In genomic region chr12:107864235-107864634, GRCh38 we compare ENCODE assay signal across 13 cellular contexts.
DNase-seq lines count a peak whose midpoint lies in the region; ATAC-seq and TF ChIP-seq lines count a peak whose summit lies in the region.
"Had no signal": no experiment of that assay in that cellular context is flagged by ENCODE, and none has a peak within 500 bp of the region (broad histone marks: within the 10 kb centered on the region; RNA-seq: fewer than 3 reads in every experiment).

No MANE protein-coding gene starts in this region.

- H3K4me3 ChIP-seq in NT2/D1 (ENCODE audit: insufficient read length, low read depth) (peak overlapping the region; percentile 56), ectodermal cell (ENCODE audit: insufficient read depth, low read depth, low read length) (peak overlapping the region; percentile 34), left lung (no peak overlapping the region)
- H3K4me3 ChIP-seq: GM23248, PC-9 had no signal

- no peak for DNase-seq in NT2/D1 (ENCODE audit: low read depth, low spot score)
- DNase-seq in left lung, result peak in 1 of 2 donors; percentile 73
- DNase-seq in activated naive CD4-positive, alpha-beta T cell treated with anti-CD3 and anti-CD28 coated beads, Interleukin-2, amount 50 U/mL, for 72 hours (ENCODE audit: low spot score in 2 of 2), result no peak
- no peak for DNase-seq in NCI-H446 (lab: John Stamatoyannopoulos, UW)
- DNase-seq: activated CD8-positive, alpha-beta memory T cell treated with anti-CD3 and anti-CD28 coated beads for 24 hours; GM23248; naive thymus-derived CD8-positive, alpha-beta T cell; NCI-H1694; PC-9 had no signal

- H3K36me3 Mint-ChIP-seq in stimulated activated memory B cell treated with anti-CD40 and anti-IgM and Interleukin-4, amounts not matched to agents 10 μg/mL and 1 μg/mL and 100 μg/mL, for 72 hours, result no peaks in the 10 kb centered on the region
- H3K36me3 Mint-ChIP-seq in activated naive CD4-positive, alpha-beta T cell treated with anti-CD3 and anti-CD28 coated beads, Interleukin-2, amount 50 U/mL, for 72 hours, result peaks cover 4 to 5% of the 10 kb centered on the region in 2 donors

- no peaks in the 10 kb centered on the region for H3K9me3 Mint-ChIP-seq in stimulated activated memory B cell treated with anti-CD40 and anti-IgM and Interleukin-4, amounts not matched to agents 10 μg/mL and 1 μg/mL and 100 μg/mL, for 72 hours
- no peaks in the 10 kb centered on the region for H3K9me3 Mint-ChIP-seq in activated naive CD4-positive, alpha-beta T cell treated with anti-CD3 and anti-CD28 coated beads, Interleukin-2, amount 50 U/mL, for 72 hours
- H3K9me3 Mint-ChIP-seq: T-helper 2 cell treated with Interferon-gamma antibody and Interleukin-4, amounts not matched to agents 5 μg/mL and 100 μg/mL, for 36 hours had no signal

- TF ChIP-seq CTCF in left lung (IDR thresholded peaks at IDR 0.05), result no peak

- H3K27me3 Mint-ChIP-seq in stimulated activated memory B cell treated with anti-CD40 and anti-IgM and Interleukin-4, amounts not matched to agents 10 μg/mL and 1 μg/mL and 100 μg/mL, for 72 hours, result peaks cover 70% of the 10 kb centered on the region

- peak overlapping the region; percentile 56 for H3K9ac ChIP-seq in NT2/D1 (ENCODE audit: insufficient read length, low read depth)
- H3K9ac ChIP-seq: GM23248 had no signal

- 1% methylated on average over 33 of the region's 33 CpGs for WGBS in ectodermal cell, 2 experiments

- intact Hi-C loops in left lung (cut with DNase I), result no loop called here

- H3K4me1 Mint-ChIP-seq in stimulated activated memory B cell treated with anti-CD40 and anti-IgM and Interleukin-4, amounts not matched to agents 10 μg/mL and 1 μg/mL and 100 μg/mL, for 72 hours, result peaks cover 10% of the 10 kb centered on the region

- H3K36me3 ChIP-seq in NT2/D1 (ENCODE audit: insufficient read depth, insufficient read length, low read length) (no peaks in the 10 kb centered on the region), ectodermal cell (ENCODE audit: control insufficient read depth, insufficient read depth, low read length) (no peaks in the 10 kb centered on the region), left lung (no peaks in the 10 kb centered on the region)

- no peaks in the 10 kb centered on the region for H3K4me1 ChIP-seq in NT2/D1 (ENCODE audit: insufficient read depth, insufficient read length)
- H3K4me1 ChIP-seq in ectodermal cell (ENCODE audit: control insufficient read depth, insufficient read depth, low read length), result no peaks in the 10 kb centered on the region
- no peaks in the 10 kb centered on the region for H3K4me1 ChIP-seq in left lung

- ATAC-seq in left lung (peak; percentile 77), HG03342 (IDR thresholded peaks at IDR 0.05; ENCODE audit: unreplicated experiment) (no peak)
- no peak for ATAC-seq in stimulated activated memory B cell treated with anti-CD40 and anti-IgM and Interleukin-4, amounts not matched to agents 10 μg/mL and 1 μg/mL and 100 μg/mL, for 72 hours
- ATAC-seq in activated naive CD4-positive, alpha-beta T cell treated with anti-CD3 and anti-CD28 coated beads, Interleukin-2, amount 50 U/mL, for 72 hours, result no peak
- ATAC-seq: naive thymus-derived CD8-positive, alpha-beta T cell had no signal

- H3K27me3 ChIP-seq in NT2/D1 (ENCODE audit: insufficient read depth, insufficient read length), result peaks cover 44% of the 10 kb centered on the region
- H3K27me3 ChIP-seq in ectodermal cell (ENCODE audit: control insufficient read depth, insufficient read depth, low read length, poor library complexity, severe bottlenecking), result peaks cover 84% of the 10 kb centered on the region
- peaks cover 24 to 75% of the 10 kb centered on the region in 2 donors for H3K27me3 ChIP-seq in left lung

- H3K4me3 Mint-ChIP-seq in stimulated activated memory B cell treated with anti-CD40 and anti-IgM and Interleukin-4, amounts not matched to agents 10 μg/mL and 1 μg/mL and 100 μg/mL, for 72 hours, result peak overlapping the region; percentile 17
- H3K4me3 Mint-ChIP-seq: T-helper 2 cell treated with Interferon-gamma antibody and Interleukin-4, amounts not matched to agents 5 μg/mL and 100 μg/mL, for 36 hours had no signal

- H3K27ac Mint-ChIP-seq in stimulated activated memory B cell treated with anti-CD40 and anti-IgM and Interleukin-4, amounts not matched to agents 10 μg/mL and 1 μg/mL and 100 μg/mL, for 72 hours, result no peak overlapping the region
- no peak overlapping the region for H3K27ac Mint-ChIP-seq in activated naive CD4-positive, alpha-beta T cell treated with anti-CD3 and anti-CD28 coated beads, Interleukin-2, amount 50 U/mL, for 72 hours
- H3K27ac Mint-ChIP-seq: naive thymus-derived CD8-positive, alpha-beta T cell; T-helper 2 cell treated with Interferon-gamma antibody and Interleukin-4, amounts not matched to agents 5 μg/mL and 100 μg/mL, for 36 hours had no signal

- H3K9me3 ChIP-seq in NT2/D1 (ENCODE audit: insufficient read depth, low read length) (0 out of 2 replicates have a peak, but pooled peaks cover 5% of the 10 kb centered on the region), ectodermal cell (ENCODE audit: control insufficient read depth, low read length) (no peaks in the 10 kb centered on the region), left lung (no peaks in the 10 kb centered on the region)

- H3K27ac ChIP-seq in ectodermal cell (ENCODE audit: insufficient read depth, low read depth, low read length, poor library complexity, severe bottlenecking) (no peak overlapping the region), left lung (no peak overlapping the region)
- H3K27ac ChIP-seq: GM23248, PC-9 had no signal

Comparison
In these comparisons a context has a peak if more than half of its experiments do, and no peak if none do; other contexts are left out.
1. H3K4me3 ChIP-seq: peak in NT2/D1 (single experiment) and ectodermal cell (single experiment); none in left lung (0 of 2).